In the genomic region with DNA sequence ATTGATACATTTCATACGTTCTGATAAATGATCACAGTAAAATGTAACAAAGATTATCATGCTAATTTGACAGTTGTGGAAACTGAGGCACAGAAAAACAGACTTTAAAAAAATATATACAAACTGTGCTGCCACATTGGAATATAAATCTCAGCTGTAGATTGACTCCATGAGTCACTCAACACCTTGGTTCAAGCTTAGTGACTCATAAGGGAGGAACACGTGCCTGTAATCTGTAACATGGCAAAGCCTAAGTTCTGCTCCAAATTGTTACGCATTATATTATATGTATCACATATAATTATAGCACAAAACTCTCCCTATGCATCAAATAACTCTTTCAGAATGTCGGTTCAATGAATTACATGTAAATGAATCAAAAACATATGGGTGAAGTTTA, we compare ENCODE assay signal across 25 cellular contexts.
"Had no signal": no experiment of that assay in that cellular context is flagged by ENCODE, and none has a peak within 500 bp of the region (broad histone marks: within the 10 kb centered on the region; RNA-seq: fewer than 3 reads in every experiment).

No MANE protein-coding gene starts in this region.

- H3K4me3 ChIP-seq: adrenal gland, colonic mucosa, dorsolateral prefrontal cortex, left lung, lung, neural progenitor cell, sigmoid colon, smooth muscle cell, testis had no signal

- H3K4me3 Mint-ChIP-seq: activated CD4-positive, alpha-beta memory T cell treated with anti-CD3 and anti-CD28 coated beads for 36 hours; activated CD8-positive, alpha-beta memory T cell treated with anti-CD3 and anti-CD28 coated beads, Interleukin-2, amount 10 ng/mL, durations not matched to agents 7 days and 5 days; activated naive CD4-positive, alpha-beta T cell treated with anti-CD3 and anti-CD28 coated beads, Interleukin-2, amount 50 U/mL, for 24 hours; immature natural killer cell; mesothelial cell of epicardium; naive thymus-derived CD8-positive, alpha-beta T cell; neural progenitor cell; T-cell had no signal

- H3K27me3 Mint-ChIP-seq: activated CD4-positive, alpha-beta memory T cell treated with anti-CD3 and anti-CD28 coated beads for 36 hours; activated CD8-positive, alpha-beta memory T cell treated with anti-CD3 and anti-CD28 coated beads, Interleukin-2, amount 10 ng/mL, durations not matched to agents 7 days and 5 days; activated naive CD4-positive, alpha-beta T cell treated with anti-CD3 and anti-CD28 coated beads, Interleukin-2, amount 50 U/mL, for 24 hours; naive thymus-derived CD8-positive, alpha-beta T cell; T-cell had no signal

- H3K36me3 ChIP-seq: adrenal gland, colonic mucosa, left lung, neural progenitor cell, sigmoid colon had no signal

- H3K27ac ChIP-seq: adrenal gland, colonic mucosa, dorsolateral prefrontal cortex, left lung, neural progenitor cell, sigmoid colon, testis had no signal

- H3K4me2 ChIP-seq: neural progenitor cell, smooth muscle cell had no signal

- H3K9ac ChIP-seq: neural progenitor cell had no signal

- ATAC-seq: activated CD8-positive, alpha-beta memory T cell treated with anti-CD3 and anti-CD28 coated beads, Interleukin-2, amount 10 ng/mL, durations not matched to agents 7 days and 5 days; left lung; naive thymus-derived CD8-positive, alpha-beta T cell; SK-N-SH treated with all-trans-retinoic acid at 6 μM for 48 hours had no signal

- H3K9me3 ChIP-seq: adrenal gland, colonic mucosa, left lung, sigmoid colon, testis had no signal

- H3K27me3 ChIP-seq: adrenal gland, colonic mucosa, left lung, sigmoid colon, testis had no signal

- H3K27ac Mint-ChIP-seq: activated CD4-positive, alpha-beta memory T cell treated with anti-CD3 and anti-CD28 coated beads for 36 hours; activated CD8-positive, alpha-beta memory T cell treated with anti-CD3 and anti-CD28 coated beads, Interleukin-2, amount 10 ng/mL, durations not matched to agents 7 days and 5 days; activated naive CD4-positive, alpha-beta T cell treated with anti-CD3 and anti-CD28 coated beads, Interleukin-2, amount 50 U/mL, for 24 hours; immature natural killer cell; mesothelial cell of epicardium; naive thymus-derived CD8-positive, alpha-beta T cell; neural progenitor cell; T-cell had no signal

- H3K4me1 Mint-ChIP-seq: activated CD8-positive, alpha-beta memory T cell treated with anti-CD3 and anti-CD28 coated beads, Interleukin-2, amount 10 ng/mL, durations not matched to agents 7 days and 5 days; immature natural killer cell; neural progenitor cell had no signal

- DNase-seq: activated CD4-positive, alpha-beta memory T cell treated with anti-CD3 and anti-CD28 coated beads for 36 hours; activated CD4-positive, alpha-beta T cell treated with anti-CD3 and anti-CD28 coated beads for 4 hours; activated CD8-positive, alpha-beta memory T cell treated with anti-CD3 and anti-CD28 coated beads, Interleukin-2, amount 10 ng/mL, durations not matched to agents 7 days and 5 days; activated gamma-delta T cell treated with Interleukin-2 at 50 U/mL for 16 hours; activated T-cell treated with anti-CD3 and anti-CD28 coated beads for 4 hours; adrenal gland; colonic mucosa; dorsolateral prefrontal cortex; foreskin fibroblast; immature natural killer cell; kidney glomerular epithelial cell; left lung; naive thymus-derived CD8-positive, alpha-beta T cell; sigmoid colon; stimulated activated CD4-positive, alpha-beta T cell treated with anti-CD3 and anti-CD28 coated beads, Interleukin-15, amount 100 ng/mL, for 24 hours; stimulated activated CD4-positive, alpha-beta T cell treated with anti-CD3 and anti-CD28 coated beads, Interleukin-2, amount 100 ng/mL, for 48 hours; stimulated activated naive CD4-positive, alpha-beta T cell; T-cell; testis had no signal

- H3K4me1 ChIP-seq: adrenal gland, colonic mucosa, left lung, sigmoid colon, testis had no signal

- H3K9me3 Mint-ChIP-seq: activated CD4-positive, alpha-beta memory T cell treated with anti-CD3 and anti-CD28 coated beads for 36 hours; activated naive CD4-positive, alpha-beta T cell treated with anti-CD3 and anti-CD28 coated beads, Interleukin-2, amount 50 U/mL, for 24 hours; mesothelial cell of epicardium; neural progenitor cell; T-cell had no signal

- H3K36me3 Mint-ChIP-seq: activated CD4-positive, alpha-beta memory T cell treated with anti-CD3 and anti-CD28 coated beads for 36 hours; activated CD8-positive, alpha-beta memory T cell treated with anti-CD3 and anti-CD28 coated beads, Interleukin-2, amount 10 ng/mL, durations not matched to agents 7 days and 5 days; activated naive CD4-positive, alpha-beta T cell treated with anti-CD3 and anti-CD28 coated beads, Interleukin-2, amount 50 U/mL, for 24 hours; immature natural killer cell; mesothelial cell of epicardium; naive thymus-derived CD8-positive, alpha-beta T cell; neural progenitor cell; T-cell had no signal

- H2AFZ ChIP-seq: neural progenitor cell had no signal
